22 cellular contexts compared by ENCODE assay signal in genomic region chr11:60981515-60981914, GRCh38. TPM values are rescaled to one million over a fixed set of nuclear protein-coding genes. Genes with fewer than 3 reads are reported as not detected.
DNase-seq lines count a peak whose midpoint lies in the region; ATAC-seq and TF ChIP-seq lines count a peak whose summit lies in the region.
"Had no signal": no experiment of that assay in that cellular context is flagged by ENCODE, and none has a peak within 500 bp of the region (broad histone marks: within the 10 kb centered on the region; RNA-seq: fewer than 3 reads in every experiment).

No MANE protein-coding gene starts in this region.

- no peak for TF ChIP-seq POLR2A in spleen (IDR thresholded peaks at IDR 0.05)

- no peak for TF ChIP-seq CTCF in spleen (IDR thresholded peaks at IDR 0.05 in 8 of 11, conservative IDR thresholded peaks at IDR 0.05 in 3 of 11)

- peak overlapping the region; percentile 32 for H3K4me3 Mint-ChIP-seq in stimulated activated naive CD8-positive, alpha-beta T cell treated with anti-CD3 and anti-CD28 coated beads, Interleukin-15, Interleukin-2, amounts not matched to agents 100 ng/mL and 50 ng/mL, for 24 hours
- peak overlapping the region; percentile 80 for H3K4me3 Mint-ChIP-seq in activated CD4-positive, alpha-beta memory T cell treated with anti-CD3 and anti-CD28 coated beads, Interleukin-2, amount 10 ng/mL, durations not matched to agents 7 days and 5 days
- H3K4me3 Mint-ChIP-seq in central memory CD8-positive, alpha-beta T cell = peak overlapping the region; percentile 63
- H3K4me3 Mint-ChIP-seq: neural progenitor cell had no signal

- H3K27ac Mint-ChIP-seq in stimulated activated naive CD8-positive, alpha-beta T cell treated with anti-CD3 and anti-CD28 coated beads, Interleukin-15, Interleukin-2, amounts not matched to agents 100 ng/mL and 50 ng/mL, for 24 hours = peak overlapping the region; percentile 82
- H3K27ac Mint-ChIP-seq in activated CD4-positive, alpha-beta memory T cell treated with anti-CD3 and anti-CD28 coated beads, Interleukin-2, amount 10 ng/mL, durations not matched to agents 7 days and 5 days = peak overlapping the region; percentile 99
- H3K27ac Mint-ChIP-seq in central memory CD8-positive, alpha-beta T cell (ENCODE audit: low read depth) = peak overlapping the region; percentile 92
- H3K27ac Mint-ChIP-seq: neural progenitor cell had no signal

- H3K36me3 Mint-ChIP-seq in stimulated activated naive CD8-positive, alpha-beta T cell treated with anti-CD3 and anti-CD28 coated beads, Interleukin-15, Interleukin-2, amounts not matched to agents 100 ng/mL and 50 ng/mL, for 24 hours (ENCODE audit: low read depth) = peaks cover 53% of the 10 kb centered on the region
- H3K36me3 Mint-ChIP-seq in activated CD4-positive, alpha-beta memory T cell treated with anti-CD3 and anti-CD28 coated beads, Interleukin-2, amount 10 ng/mL, durations not matched to agents 7 days and 5 days (ENCODE audit: low read depth) = peaks cover 78% of the 10 kb centered on the region
- H3K36me3 Mint-ChIP-seq in central memory CD8-positive, alpha-beta T cell (ENCODE audit: insufficient read depth) = peaks cover 50% of the 10 kb centered on the region
- H3K36me3 Mint-ChIP-seq: neural progenitor cell had no signal

- POLR2A ChIA-PET in activated CD4-positive, alpha-beta memory T cell treated with anti-CD3 and anti-CD28 coated beads, Interleukin-2, amount 10 ng/mL, durations not matched to agents 7 days and 5 days (lab: Charles Lee) = interaction anchor here (0.8 to 7.4 kb wide), 12 partner anchors 17 to 150 kb away, joined by 3 to 101 read pairs (median 6); no protein-coding TSS in a partner anchor

- WGBS in thymus = 84% methylated on average over 12 of the region's 12 CpGs
- 81 to 93% (median 89%) methylated on average over 9 to 12 of the region's 12 CpGs for WGBS in spleen, 5 donors

- no peaks in the 10 kb centered on the region for H3K9me3 ChIP-seq in thymus (ENCODE audit: control insufficient read depth)
- H3K9me3 ChIP-seq in spleen = no peaks in the 10 kb centered on the region
- H3K9me3 ChIP-seq: HAP-1, psoas muscle, SK-N-SH had no signal

- H3K4me1 ChIP-seq in thymus (ENCODE audit: control insufficient read depth, insufficient read depth, low read length) = peaks cover 20% of the 10 kb centered on the region
- H3K4me1 ChIP-seq in spleen = peaks cover 8 to 87% (median 42%) of the 10 kb centered on the region in 6 donors
- H3K4me1 ChIP-seq: HAP-1, neural progenitor cell, psoas muscle had no signal

- no peaks in the 10 kb centered on the region for H3K9me3 Mint-ChIP-seq in stimulated activated naive CD8-positive, alpha-beta T cell treated with anti-CD3 and anti-CD28 coated beads, Interleukin-15, Interleukin-2, amounts not matched to agents 100 ng/mL and 50 ng/mL, for 24 hours
- H3K9me3 Mint-ChIP-seq in activated CD4-positive, alpha-beta memory T cell treated with anti-CD3 and anti-CD28 coated beads, Interleukin-2, amount 10 ng/mL, durations not matched to agents 7 days and 5 days = no peaks in the 10 kb centered on the region
- no peaks in the 10 kb centered on the region for H3K9me3 Mint-ChIP-seq in central memory CD8-positive, alpha-beta T cell
- H3K9me3 Mint-ChIP-seq: neural progenitor cell had no signal

- peak overlapping the region; percentile 19 for H3K27ac ChIP-seq in thymus (ENCODE audit: low read depth)
- H3K27ac ChIP-seq in spleen = peak overlapping the region in 4 of 8 donors; percentile 57 to 88 (median 76)
- H3K27ac ChIP-seq: foreskin keratinocyte, hepatocyte, neural progenitor cell, psoas muscle had no signal

- peaks cover 31% of the 10 kb centered on the region for H3K36me3 ChIP-seq in thymus (ENCODE audit: control insufficient read depth, insufficient read depth)
- H3K36me3 ChIP-seq in spleen = no peaks in the 10 kb centered on the region
- H3K36me3 ChIP-seq: HAP-1, neural progenitor cell had no signal

- no peak overlapping the region for H3K4me3 ChIP-seq in thymus (ENCODE audit: low read length)
- no peak overlapping the region for H3K4me3 ChIP-seq in spleen
- H3K4me3 ChIP-seq: HAP-1, hepatocyte, neural progenitor cell, psoas muscle, skin epidermis had no signal

- no peak for ATAC-seq in stimulated activated naive CD8-positive, alpha-beta T cell treated with anti-CD3 and anti-CD28 coated beads, Interleukin-15, Interleukin-2, amounts not matched to agents 100 U/mL and 50 U/mL, for 24 hours
- no peak for ATAC-seq in central memory CD8-positive, alpha-beta T cell (replicated peaks; ENCODE audit: extremely low read depth, poor library complexity, severe bottlenecking)
- no peak for ATAC-seq in HG02973 (IDR thresholded peaks at IDR 0.05; ENCODE audit: unreplicated experiment)
- no peak for ATAC-seq in HG03571 (IDR thresholded peaks at IDR 0.05; ENCODE audit: unreplicated experiment)
- ATAC-seq: foreskin keratinocyte, psoas muscle had no signal

- intact Hi-C loops in spleen (cut with DNase I; ENCODE audit: low total_unique reads) = no loop called here

- no peak for DNase-seq in stimulated activated naive CD8-positive, alpha-beta T cell treated with anti-CD3 and anti-CD28 coated beads, Interleukin-15, Interleukin-2, amounts not matched to agents 100 U/mL and 50 U/mL, for 24 hours
- peak; percentile 48 for DNase-seq in activated CD4-positive, alpha-beta memory T cell treated with anti-CD3 and anti-CD28 coated beads, Interleukin-2, amount 10 ng/mL, durations not matched to agents 7 days and 5 days
- DNase-seq in central memory CD8-positive, alpha-beta T cell (ENCODE audit: low spot score in 2 of 2) = no peak
- no peak for DNase-seq in spleen
- DNase-seq: activated CD4-positive, CD25-positive, alpha-beta regulatory T cell; caudate nucleus; erythroblast; foreskin keratinocyte; NCI-H1092 treated with DMSO at 0.1 percent for 48 hours; NCI-H2081; psoas muscle; RPMI8226; SK-N-SH; stimulated activated CD4-positive, alpha-beta T cell treated with anti-CD3 and anti-CD28 coated beads, Interleukin-4, amount 100 ng/mL, for 24 hours had no signal

- CTCF ChIA-PET in activated CD4-positive, alpha-beta memory T cell treated with anti-CD3 and anti-CD28 coated beads, Interleukin-2, amount 10 ng/mL, durations not matched to agents 7 days and 5 days (lab: Charles Lee) = interaction anchor here (0.7 to 1.4 kb wide), 5 partner anchors 9 to 148 kb away, joined by 3 to 6 read pairs (median 3); no protein-coding TSS in a partner anchor

- no peaks in the 10 kb centered on the region for H3K27me3 ChIP-seq in thymus (ENCODE audit: control insufficient read depth, insufficient read depth)
- no peaks in the 10 kb centered on the region for H3K27me3 ChIP-seq in spleen (replicated peaks in 1 of 7)
- H3K27me3 ChIP-seq: foreskin keratinocyte, hepatocyte, neural progenitor cell had no signal

- H3K4me1 Mint-ChIP-seq in stimulated activated naive CD8-positive, alpha-beta T cell treated with anti-CD3 and anti-CD28 coated beads, Interleukin-15, Interleukin-2, amounts not matched to agents 100 ng/mL and 50 ng/mL, for 24 hours (ENCODE audit: low read depth) = peaks cover 99% of the 10 kb centered on the region
- peaks cover 91% of the 10 kb centered on the region for H3K4me1 Mint-ChIP-seq in activated CD4-positive, alpha-beta memory T cell treated with anti-CD3 and anti-CD28 coated beads, Interleukin-2, amount 10 ng/mL, durations not matched to agents 7 days and 5 days
- peaks cover 79% of the 10 kb centered on the region for H3K4me1 Mint-ChIP-seq in central memory CD8-positive, alpha-beta T cell

- no peaks in the 10 kb centered on the region for H3K27me3 Mint-ChIP-seq in stimulated activated naive CD8-positive, alpha-beta T cell treated with anti-CD3 and anti-CD28 coated beads, Interleukin-15, Interleukin-2, amounts not matched to agents 100 ng/mL and 50 ng/mL, for 24 hours
- H3K27me3 Mint-ChIP-seq in activated CD4-positive, alpha-beta memory T cell treated with anti-CD3 and anti-CD28 coated beads, Interleukin-2, amount 10 ng/mL, durations not matched to agents 7 days and 5 days = no peaks in the 10 kb centered on the region
- no peaks in the 10 kb centered on the region for H3K27me3 Mint-ChIP-seq in central memory CD8-positive, alpha-beta T cell

RNA-seq across cellular contexts. Expression of gene CD6, which starts 10.0 kb away (rescaled TPM):
- total RNA-seq in activated CD4-positive, alpha-beta memory T cell treated with anti-CD3 and anti-CD28 coated beads, Interleukin-2, amount 10 ng/mL, durations not matched to agents 7 days and 5 days = 100 to 1,000 TPM; 293 to 299 TPM
- polyA plus RNA-seq in thymus (74.1 TPM), spleen (10 to 100 TPM; 10.9 to 21.8 (median 20.3) TPM)
- total RNA-seq in spleen = 10 to 100 TPM; 13.4 to 47.6 (median 31.4) TPM
- polyA plus RNA-seq: hepatocyte, SK-N-SH had no signal

RNA-seq across cellular contexts. Expression of gene SLC15A3, which starts 29.5 kb away (rescaled TPM):
- total RNA-seq in activated CD4-positive, alpha-beta memory T cell treated with anti-CD3 and anti-CD28 coated beads, Interleukin-2, amount 10 ng/mL, durations not matched to agents 7 days and 5 days = 1 to 10 TPM in 1 of 2 experiments, under 1 TPM in 1; 0.28 to 1.0 TPM
- 37.5 TPM for polyA plus RNA-seq in thymus
- 100 to 1,000 TPM in 4 of 7 donors, 10 to 100 TPM in 3; 62.9 to 133 (median 114) TPM for total RNA-seq in spleen
- polyA plus RNA-seq in spleen = 100 to 1,000 TPM in 2 of 3 donors, 10 to 100 TPM in 1; 83.8 to 139 (median 115) TPM
- polyA plus RNA-seq: SK-N-SH had no signal

RNA-seq across cellular contexts. Expression of gene TMEM132A, which starts 57.3 kb away (rescaled TPM):
- total RNA-seq in activated CD4-positive, alpha-beta memory T cell treated with anti-CD3 and anti-CD28 coated beads, Interleukin-2, amount 10 ng/mL, durations not matched to agents 7 days and 5 days = under 1 TPM in 1 of 2 experiments, not detected in 1; 0.30 TPM
- polyA plus RNA-seq in thymus (5.7 TPM), spleen (10 to 100 TPM in 1 of 3 donors, 1 to 10 TPM in 2; 5.7 to 11.4 (median 7.1) TPM)
- total RNA-seq in spleen = 10 to 100 TPM in 4 of 7 donors, 1 to 10 TPM in 3; 5.6 to 15.6 (median 13.0) TPM

Comparison
In these comparisons a context has a peak if more than half of its experiments do, and no peak if none do; other contexts are left out.
1. RNA of gene CD6, which starts 10.0 kb away (total RNA-seq): 293 to 299 TPM in activated CD4-positive, alpha-beta memory T cell treated with anti-CD3 and anti-CD28 coated beads, Interleukin-2, amount 10 ng/mL, durations not matched to agents 7 days and 5 days; 13.4 to 47.6 TPM in spleen; every median in the first group is over 4 times any median in the second.
2. RNA of gene SLC15A3, which starts 29.5 kb away (total RNA-seq): 62.9 to 133 TPM in spleen; 0.28 to 1.0 TPM in activated CD4-positive, alpha-beta memory T cell treated with anti-CD3 and anti-CD28 coated beads, Interleukin-2, amount 10 ng/mL, durations not matched to agents 7 days and 5 days; every median in the first group is over 10 times any median in the second.
3. RNA of gene TMEM132A, which starts 57.3 kb away (total RNA-seq): 5.6 to 15.6 TPM in spleen; 0.30 TPM in activated CD4-positive, alpha-beta memory T cell treated with anti-CD3 and anti-CD28 coated beads, Interleukin-2, amount 10 ng/mL, durations not matched to agents 7 days and 5 days; every median in the first group is over 4 times any median in the second.
4. Peak in every context shown above with its lines, with median percentiles within 50 percentile points of each other: H3K27ac Mint-ChIP-seq and H3K4me3 Mint-ChIP-seq.